ENCODE assay signal across 13 cellular contexts in genomic region chr15:89904519-89904918, GRCh38. TPM values are rescaled to one million over a fixed set of nuclear protein-coding genes. Genes with fewer than 3 reads are reported as not detected.
DNase-seq lines count a peak whose midpoint lies in the region; ATAC-seq and TF ChIP-seq lines count a peak whose summit lies in the region.
"Had no signal": no experiment of that assay in that cellular context is flagged by ENCODE, and none has a peak within 500 bp of the region (broad histone marks: within the 10 kb centered on the region; RNA-seq: fewer than 3 reads in every experiment).

No MANE protein-coding gene starts in this region.

- H3K27ac Mint-ChIP-seq in stimulated activated naive CD8-positive, alpha-beta T cell treated with anti-CD3 and anti-CD28 coated beads, Interleukin-15, amount 100 ng/mL, for 72 hours, result no peak overlapping the region
- H3K27ac Mint-ChIP-seq: H9 had no signal

- ATAC-seq in stimulated activated naive CD8-positive, alpha-beta T cell treated with anti-CD3 and anti-CD28 coated beads, Interleukin-15, Interleukin-2, amounts not matched to agents 100 U/mL and 50 U/mL, for 24 hours, result peak; percentile 15
- no peak for ATAC-seq in stimulated activated naive CD8-positive, alpha-beta T cell treated with anti-CD3 and anti-CD28 coated beads, Interleukin-15, amount 100 ng/mL, for 72 hours
- peak; percentile 82 for ATAC-seq in left lung
- ATAC-seq in upper lobe of right lung, result peak; percentile 83
- no peak for ATAC-seq in GM19035 (IDR thresholded peaks at IDR 0.05; ENCODE audit: unreplicated experiment)

- no peaks in the 10 kb centered on the region for H3K9me3 ChIP-seq in left lung
- no peaks in the 10 kb centered on the region for H3K9me3 ChIP-seq in neutrophil
- H3K9me3 ChIP-seq in upper lobe of right lung, result no peaks in the 10 kb centered on the region
- H3K9me3 ChIP-seq: BLaER1 treated with 17β-estradiol and CSF1 and Interleukin-3, amounts not matched to agents 10 nM and 100 nM had no signal

- H3K4me1 Mint-ChIP-seq in stimulated activated naive CD8-positive, alpha-beta T cell treated with anti-CD3 and anti-CD28 coated beads, Interleukin-15, amount 100 ng/mL, for 72 hours, result peaks cover 9% of the 10 kb centered on the region
- H3K4me1 Mint-ChIP-seq: CD4-positive, CD25-positive, alpha-beta regulatory T cell had no signal

- H3K27ac ChIP-seq in left lung (peak overlapping the region in 1 of 2 donors; percentile 37), neutrophil (peak overlapping the region; percentile 71), upper lobe of right lung (no peak overlapping the region)
- H3K27ac ChIP-seq: BLaER1 treated with 17β-estradiol and CSF1 and Interleukin-3, amounts not matched to agents 10 nM and 100 nM had no signal

- H3K4me1 ChIP-seq in left lung, result peaks cover 0 to 9% of the 10 kb centered on the region in 2 donors
- peaks cover 20 to 21% of the 10 kb centered on the region in 2 experiments for H3K4me1 ChIP-seq in neutrophil (ENCODE audit: control insufficient read depth in 1 of 2, insufficient read depth in 1 of 2, low read depth in 1 of 2, low read length in 1 of 2)
- no peaks in the 10 kb centered on the region for H3K4me1 ChIP-seq in upper lobe of right lung

- no peak for DNase-seq in stimulated activated naive CD8-positive, alpha-beta T cell treated with anti-CD3 and anti-CD28 coated beads, Interleukin-15, Interleukin-2, amounts not matched to agents 100 U/mL and 50 U/mL, for 24 hours
- DNase-seq in stimulated activated naive CD8-positive, alpha-beta T cell treated with anti-CD3 and anti-CD28 coated beads, Interleukin-15, amount 100 ng/mL, for 72 hours, result no peak
- DNase-seq in left lung (peak; percentile 55 to 85), upper lobe of right lung (peak; percentile 80), T-helper 2 cell (no peak), NOMO-1 treated with DMSO at 0.1 percent for 48 hours (lab: John Stamatoyannopoulos, UW; ENCODE audit: unreplicated experiment) (no peak)
- DNase-seq: ACHN; CD4-positive, CD25-positive, alpha-beta regulatory T cell; GOT3; H9 had no signal

- intact Hi-C loops in left lung (cut with DNase I) (loop anchor here in 1 of 2 donors (5.0 kb wide), 1 partner anchor 178 kb away; no protein-coding TSS in a partner anchor), upper lobe of right lung (cut with DNase I) (no loop called here)

- H3K4me3 ChIP-seq in left lung, result no peak overlapping the region
- no peak overlapping the region for H3K4me3 ChIP-seq in neutrophil (ENCODE audit: low read depth in 1 of 2, low read length in 1 of 2)
- H3K4me3 ChIP-seq in upper lobe of right lung, result no peak overlapping the region
- H3K4me3 ChIP-seq: BLaER1 treated with 17β-estradiol and CSF1 and Interleukin-3, amounts not matched to agents 10 nM and 100 nM had no signal

- H3K9me3 Mint-ChIP-seq in stimulated activated naive CD8-positive, alpha-beta T cell treated with anti-CD3 and anti-CD28 coated beads, Interleukin-15, amount 100 ng/mL, for 72 hours, result no peaks in the 10 kb centered on the region
- H3K9me3 Mint-ChIP-seq: H9 had no signal

- H3K27me3 Mint-ChIP-seq in stimulated activated naive CD8-positive, alpha-beta T cell treated with anti-CD3 and anti-CD28 coated beads, Interleukin-15, amount 100 ng/mL, for 72 hours, result peaks cover 23% of the 10 kb centered on the region

- H3K36me3 ChIP-seq in left lung (peaks cover 0 to 71% of the 10 kb centered on the region in 2 donors), neutrophil (no peaks in the 10 kb centered on the region), upper lobe of right lung (peaks cover 57% of the 10 kb centered on the region)
- H3K36me3 ChIP-seq: BLaER1 treated with 17β-estradiol and CSF1 and Interleukin-3, amounts not matched to agents 10 nM and 100 nM had no signal

- no peaks in the 10 kb centered on the region for H3K27me3 ChIP-seq in left lung
- no peaks in the 10 kb centered on the region for H3K27me3 ChIP-seq in neutrophil
- H3K27me3 ChIP-seq in upper lobe of right lung, result no peaks in the 10 kb centered on the region
- H3K27me3 ChIP-seq: BLaER1 treated with 17β-estradiol and CSF1 and Interleukin-3, amounts not matched to agents 10 nM and 100 nM had no signal

- no peak overlapping the region for H3K4me3 Mint-ChIP-seq in stimulated activated naive CD8-positive, alpha-beta T cell treated with anti-CD3 and anti-CD28 coated beads, Interleukin-15, amount 100 ng/mL, for 72 hours
- H3K4me3 Mint-ChIP-seq: CD4-positive, CD25-positive, alpha-beta regulatory T cell; H9 had no signal

- TF ChIP-seq CTCF in left lung (IDR thresholded peaks at IDR 0.05), result no peak
- TF ChIP-seq CTCF in neutrophil (IDR thresholded peaks at IDR 0.05), result no peak
- TF ChIP-seq CTCF in upper lobe of right lung (IDR thresholded peaks at IDR 0.05), result no peak

RNA-seq across cellular contexts. Expression of gene ARPIN, which starts 8.2 kb away (rescaled TPM):
- total RNA-seq in left lung, result 10 to 100 TPM; 31.1 to 31.7 TPM
- 30.5 TPM for total RNA-seq in upper lobe of right lung
- total RNA-seq: CD4-positive, CD25-positive, alpha-beta regulatory T cell had no signal

RNA-seq across cellular contexts. Expression of gene AP3S2, which starts 10.7 kb away (rescaled TPM):
- total RNA-seq in left lung (10 to 100 TPM; 34.2 to 34.8 TPM), upper lobe of right lung (32.1 TPM)

Comparison
In these comparisons a context has a peak if more than half of its experiments do, and no peak if none do; other contexts are left out.
1. ATAC-seq: peak in stimulated activated naive CD8-positive, alpha-beta T cell treated with anti-CD3 and anti-CD28 coated beads, Interleukin-15, Interleukin-2, amounts not matched to agents 100 U/mL and 50 U/mL, for 24 hours (single experiment), left lung (single experiment) and upper lobe of right lung (single experiment); none in stimulated activated naive CD8-positive, alpha-beta T cell treated with anti-CD3 and anti-CD28 coated beads, Interleukin-15, amount 100 ng/mL, for 72 hours (single experiment) and GM19035 (single experiment).
2. DNase-seq: peak in left lung (2 of 2) and upper lobe of right lung (single experiment); none in stimulated activated naive CD8-positive, alpha-beta T cell treated with anti-CD3 and anti-CD28 coated beads, Interleukin-15, Interleukin-2, amounts not matched to agents 100 U/mL and 50 U/mL, for 24 hours (single experiment), stimulated activated naive CD8-positive, alpha-beta T cell treated with anti-CD3 and anti-CD28 coated beads, Interleukin-15, amount 100 ng/mL, for 72 hours (0 of 2), T-helper 2 cell (0 of 5) and NOMO-1 treated with DMSO at 0.1 percent for 48 hours (single experiment).